ENCODE assay signal across 28 cellular contexts in genomic region chr14:33441633-33442032, GRCh38.
"Had no signal": no experiment of that assay in that cellular context is flagged by ENCODE, and none has a peak within 500 bp of the region (broad histone marks: within the 10 kb centered on the region; RNA-seq: fewer than 3 reads in every experiment).

No MANE protein-coding gene starts in this region.

- DNase-seq: colonic mucosa; cortex of kidney; dermis blood vessel endothelial cell; dorsolateral prefrontal cortex; effector CD4-positive, alpha-beta T cell; effector CD8-positive, alpha-beta T cell; effector memory CD4-positive, alpha-beta T cell; effector memory CD8-positive, alpha-beta T cell; endodermal cell; erythroblast; esophagus squamous epithelium; foreskin fibroblast; foreskin melanocyte; gastrocnemius medialis; glutamatergic neuron; head of caudate nucleus; heart left ventricle; heart right ventricle had no signal

- H3K36me3 ChIP-seq: colonic mucosa, esophagus muscularis mucosa, esophagus squamous epithelium, gastrocnemius medialis, gastroesophageal sphincter, heart left ventricle, heart right ventricle had no signal

- H3K9me3 ChIP-seq: colonic mucosa, esophagus muscularis mucosa, esophagus squamous epithelium, gastrocnemius medialis, gastroesophageal sphincter, heart left ventricle, heart right ventricle had no signal

- FAIRE-seq: colon, endometrium, endothelial cell of umbilical vein, frontal cortex had no signal

- H3K4me3 ChIP-seq: colonic mucosa, coronary artery, dorsolateral prefrontal cortex, esophagus muscularis mucosa, esophagus squamous epithelium, gastrocnemius medialis, gastroesophageal sphincter, heart left ventricle, heart right ventricle had no signal

- H3K4me1 ChIP-seq: colonic mucosa, esophagus muscularis mucosa, esophagus squamous epithelium, foreskin keratinocyte, gastrocnemius medialis, gastroesophageal sphincter had no signal

- H3K27me3 ChIP-seq: colonic mucosa, dorsolateral prefrontal cortex, esophagus muscularis mucosa, esophagus squamous epithelium, foreskin keratinocyte, gastrocnemius medialis, gastroesophageal sphincter, heart left ventricle, heart right ventricle had no signal

- ATAC-seq: effector memory CD8-positive, alpha-beta T cell; esophagus mucosa; foreskin keratinocyte; gastrocnemius medialis; gastroesophageal sphincter; heart left ventricle; heart right ventricle had no signal

- H3K27ac ChIP-seq: colonic mucosa, coronary artery, dorsolateral prefrontal cortex, epithelial cell of prostate, esophagus muscularis mucosa, esophagus squamous epithelium, foreskin keratinocyte, gastrocnemius medialis, gastroesophageal sphincter, heart left ventricle, heart right ventricle had no signal
